In the genomic region with DNA sequence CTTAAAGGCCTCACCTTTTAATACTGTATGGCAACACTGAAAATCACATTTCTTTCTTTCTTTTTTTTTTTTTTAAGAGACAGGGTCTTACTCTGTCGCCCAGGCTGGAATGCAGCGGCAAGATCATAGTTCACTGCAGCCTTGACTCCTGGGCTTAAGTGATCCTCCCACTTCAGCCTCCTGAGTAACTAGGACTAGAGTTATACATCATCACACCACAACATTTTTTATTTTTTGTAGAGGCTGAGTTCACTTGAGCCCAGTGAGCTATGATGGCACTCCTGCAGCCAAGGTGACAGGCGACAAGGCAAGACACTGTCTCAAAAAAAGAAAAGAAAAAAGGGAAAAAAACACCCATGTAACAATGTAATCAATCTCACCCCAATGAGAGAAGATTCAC, we compare ENCODE assay signal across 8 cellular contexts.
"Had no signal": no experiment of that assay in that cellular context is flagged by ENCODE, and none has a peak within 500 bp of the region (broad histone marks: within the 10 kb centered on the region; RNA-seq: fewer than 3 reads in every experiment).

No MANE protein-coding gene starts in this region.

- H3K9me3 Mint-ChIP-seq: HFFc6 had no signal

- ATAC-seq: HCT116 had no signal

- H3K4me3 ChIP-seq: GM23248, HAP-1 had no signal

- H2AFZ ChIP-seq: GM23248 had no signal

- H3K27ac Mint-ChIP-seq: HFFc6 had no signal

- DNase-seq: GM23248, GOT3, H7, HFFc6, IMR-90 had no signal

- H3K9me3 ChIP-seq: HAP-1 had no signal

- H3K4me3 Mint-ChIP-seq: HFFc6 had no signal

- H3K36me3 ChIP-seq: HAP-1 had no signal

- H3K9ac ChIP-seq: GM23248 had no signal

- H3K27ac ChIP-seq: GM23248, HL-60 had no signal

- H3K4me1 ChIP-seq: HAP-1 had no signal
